Comparison of ENCODE assay signal across 1 cellular context in genomic region chr12:27636569-27636968, GRCh38. TPM values are rescaled to one million over a fixed set of nuclear protein-coding genes. Genes with fewer than 3 reads are reported as not detected.
"Had no signal": no experiment of that assay in that cellular context is flagged by ENCODE, and none has a peak within 500 bp of the region (broad histone marks: within the 10 kb centered on the region; RNA-seq: fewer than 3 reads in every experiment).

No MANE protein-coding gene starts in this region.

RNA-seq across cellular contexts. Expression of gene REP15, which starts 59.7 kb away (rescaled TPM):
- total RNA-seq: T-helper 17 cell had no signal
